16 cellular contexts compared by ENCODE assay signal in genomic region chr6:4818272-4818938, GRCh38. TPM values are rescaled to one million over a fixed set of nuclear protein-coding genes. Genes with fewer than 3 reads are reported as not detected.
DNase-seq lines count a peak whose midpoint lies in the region; TF ChIP-seq lines count a peak whose summit lies in the region.
"Had no signal": no experiment of that assay in that cellular context is flagged by ENCODE, and none has a peak within 500 bp of the region (broad histone marks: within the 10 kb centered on the region; RNA-seq: fewer than 3 reads in every experiment).

No MANE protein-coding gene starts in this region.

- no peak for TF ChIP-seq CTCF in HFFc6 (IDR thresholded peaks at IDR 0.05)
- no peak for TF ChIP-seq CTCF in progenitor cell of endocrine pancreas (IDR thresholded peaks at IDR 0.05; ENCODE audit: unreplicated experiment)
- no peak for TF ChIP-seq CTCF in smooth muscle cell (IDR thresholded peaks at IDR 0.05; ENCODE audit: borderline replicate concordance, insufficient read depth, poor library complexity, severe bottlenecking)

- peaks cover 53 to 86% (median 85%) of the 10 kb centered on the region in 3 donors for H3K4me1 Mint-ChIP-seq in CD8-positive, alpha-beta memory T cell
- H3K4me1 Mint-ChIP-seq in HFFc6 (ENCODE audit: low read depth) (peaks cover 51% of the 10 kb centered on the region), immature natural killer cell (peaks cover 66 to 93% of the 10 kb centered on the region in 2 donors), progenitor cell of endocrine pancreas (ENCODE audit: low read depth) (peaks cover 6% of the 10 kb centered on the region)

- H3K9me3 Mint-ChIP-seq in CD8-positive, alpha-beta memory T cell, result peaks cover 0 to 2% (median 0%) of the 10 kb centered on the region in 5 donors
- H3K9me3 Mint-ChIP-seq in HFFc6, result no peaks in the 10 kb centered on the region
- H3K9me3 Mint-ChIP-seq in immature natural killer cell, result no peaks in the 10 kb centered on the region
- H3K9me3 Mint-ChIP-seq in progenitor cell of endocrine pancreas (ENCODE audit: low read depth), result no peaks in the 10 kb centered on the region

- POLR2A ChIA-PET in CD8-positive, alpha-beta memory T cell (lab: Charles Lee), result no interaction called here

- no peaks in the 10 kb centered on the region for H3K9me3 ChIP-seq in CD8-positive, alpha-beta memory T cell (ENCODE audit: low read length)
- no peaks in the 10 kb centered on the region for H3K9me3 ChIP-seq in smooth muscle cell (replicated peaks; ENCODE audit: low read depth)

- no peak overlapping the region for H2AFZ ChIP-seq in smooth muscle cell (ENCODE audit: low read depth)
- H2AFZ ChIP-seq: GM23248 had no signal

- 91% methylated on average over 4 of the region's 4 CpGs for WGBS in smooth muscle cell (ENCODE audit: low lambda C conversion rate)

- no peak overlapping the region for H3K4me3 ChIP-seq in CD8-positive, alpha-beta memory T cell (ENCODE audit: low read length)
- H3K4me3 ChIP-seq in smooth muscle cell, result no peak overlapping the region
- H3K4me3 ChIP-seq: GM12878, GM23248, K562 had no signal

- H4K20me1 ChIP-seq in smooth muscle cell (ENCODE audit: low read depth), result peaks cover 98% of the 10 kb centered on the region

- H3F3A ChIP-seq in smooth muscle cell (ENCODE audit: low read depth), result no peaks in the 10 kb centered on the region

- H3K27ac ChIP-seq in CD8-positive, alpha-beta memory T cell (ENCODE audit: low read depth, low read length), result no peak overlapping the region
- no peak overlapping the region for H3K27ac ChIP-seq in smooth muscle cell (ENCODE audit: low read depth)
- H3K27ac ChIP-seq: C4-2B had no signal

- H3K4me2 ChIP-seq in smooth muscle cell, result no peak overlapping the region

- DNase-seq in CD8-positive, alpha-beta memory T cell, result no peak
- DNase-seq in HFFc6 (no peak), immature natural killer cell (no peak), progenitor cell of endocrine pancreas (ENCODE audit: low spot score, unreplicated experiment) (no peak), smooth muscle cell (lab: John Stamatoyannopoulos, UW; ENCODE audit: unreplicated experiment) (no peak), DMS114 treated with DMSO at 0.1 percent for 48 hours (lab: John Stamatoyannopoulos, UW; ENCODE audit: unreplicated experiment) (no peak), Ammon's horn (ENCODE audit: low spot score) (no peak)
- DNase-seq: ACHN; Calu3; CD4-positive, alpha-beta memory T cell; DMS53; DND-41 had no signal

- no peaks in the 10 kb centered on the region for H3K36me3 ChIP-seq in CD8-positive, alpha-beta memory T cell (ENCODE audit: insufficient read depth, low read length)
- no peaks in the 10 kb centered on the region for H3K36me3 ChIP-seq in smooth muscle cell (ENCODE audit: low read depth)

- peaks cover 100% of the 10 kb centered on the region for H3K79me2 ChIP-seq in smooth muscle cell (ENCODE audit: low read depth)

- peak overlapping the region in 2 of 8 donors; percentile 28 to 61 for H3K27ac Mint-ChIP-seq in CD8-positive, alpha-beta memory T cell
- H3K27ac Mint-ChIP-seq in HFFc6 (peak overlapping the region; percentile 67), immature natural killer cell (peak overlapping the region in 3 of 6 donors; percentile 1 to 8 (median 2)), progenitor cell of endocrine pancreas (peak overlapping the region; percentile 73)

- peaks cover 25% of the 10 kb centered on the region for H3K4me1 ChIP-seq in CD8-positive, alpha-beta memory T cell (ENCODE audit: insufficient read depth, low read length)
- H3K4me1 ChIP-seq in smooth muscle cell (ENCODE audit: low read depth), result no peaks in the 10 kb centered on the region

- H3K36me3 Mint-ChIP-seq in CD8-positive, alpha-beta memory T cell, result peaks cover 3 to 5% (median 5%) of the 10 kb centered on the region in 3 donors
- no peaks in the 10 kb centered on the region for H3K36me3 Mint-ChIP-seq in HFFc6 (ENCODE audit: low read depth)
- H3K36me3 Mint-ChIP-seq in immature natural killer cell, result no peaks in the 10 kb centered on the region
- H3K36me3 Mint-ChIP-seq in progenitor cell of endocrine pancreas (ENCODE audit: insufficient read depth), result peaks cover 3% of the 10 kb centered on the region

- peak overlapping the region in 4 of 7 donors; percentile 1 to 63 (median 30) for H3K4me3 Mint-ChIP-seq in CD8-positive, alpha-beta memory T cell
- H3K4me3 Mint-ChIP-seq in HFFc6 (no peak overlapping the region), immature natural killer cell (peak overlapping the region; percentile 5 to 54 (median 48)), progenitor cell of endocrine pancreas (ENCODE audit: low read depth) (no peak overlapping the region)

- no peaks in the 10 kb centered on the region for H3K27me3 Mint-ChIP-seq in CD8-positive, alpha-beta memory T cell
- no peaks in the 10 kb centered on the region for H3K27me3 Mint-ChIP-seq in HFFc6 (ENCODE audit: insufficient read depth)
- H3K27me3 Mint-ChIP-seq in immature natural killer cell (ENCODE audit: low read depth in 3 of 3), result peaks cover 0 to 9% (median 0%) of the 10 kb centered on the region in 3 donors
- H3K27me3 Mint-ChIP-seq in progenitor cell of endocrine pancreas, result no peaks in the 10 kb centered on the region
- H3K27me3 Mint-ChIP-seq: CD4-positive, alpha-beta memory T cell had no signal

- H3K27me3 ChIP-seq in CD8-positive, alpha-beta memory T cell (ENCODE audit: insufficient read depth, low read length, poor library complexity, severe bottlenecking), result no peaks in the 10 kb centered on the region
- H3K27me3 ChIP-seq in smooth muscle cell (ENCODE audit: low read depth), result no peaks in the 10 kb centered on the region

- CTCF ChIA-PET in CD8-positive, alpha-beta memory T cell (lab: Charles Lee), result no interaction called here

- no peak overlapping the region for H3K9ac ChIP-seq in smooth muscle cell (ENCODE audit: low read depth)

RNA-seq across cellular contexts. Expression of gene CDYL, which starts 42.2 kb away (rescaled TPM):
- 10 to 100 TPM; 31.7 to 32.2 TPM for total RNA-seq in CD8-positive, alpha-beta memory T cell
- polyA plus RNA-seq in CD8-positive, alpha-beta memory T cell, result 7.5 TPM
- 10 to 100 TPM; 28.4 to 34.8 (median 33.8) TPM for total RNA-seq in HFFc6 (2021; fragmentation: NEBNext Ultra II Directional; extraction: Animal tissue kit (Norgen Biotek cat#: 25700))
- 10 to 100 TPM in 2 of 3 donors, 1 to 10 TPM in 1; 4.0 to 19.9 (median 13.4) TPM for polyA plus RNA-seq in immature natural killer cell
- total RNA-seq in progenitor cell of endocrine pancreas, result 78.3 TPM in 2 replicates
- total RNA-seq in smooth muscle cell, result 34.5 and 49.9 TPM in 2 replicates
- polyA plus RNA-seq in smooth muscle cell, result 28.7 and 37.2 TPM in 2 replicates

Comparison
In these comparisons a context has a peak if more than half of its experiments do, and no peak if none do; other contexts are left out.
1. H3K4me3 Mint-ChIP-seq: peak in CD8-positive, alpha-beta memory T cell (4 of 7) and immature natural killer cell (5 of 5); none in HFFc6 (single experiment) and progenitor cell of endocrine pancreas (single experiment).